In the genomic region with DNA sequence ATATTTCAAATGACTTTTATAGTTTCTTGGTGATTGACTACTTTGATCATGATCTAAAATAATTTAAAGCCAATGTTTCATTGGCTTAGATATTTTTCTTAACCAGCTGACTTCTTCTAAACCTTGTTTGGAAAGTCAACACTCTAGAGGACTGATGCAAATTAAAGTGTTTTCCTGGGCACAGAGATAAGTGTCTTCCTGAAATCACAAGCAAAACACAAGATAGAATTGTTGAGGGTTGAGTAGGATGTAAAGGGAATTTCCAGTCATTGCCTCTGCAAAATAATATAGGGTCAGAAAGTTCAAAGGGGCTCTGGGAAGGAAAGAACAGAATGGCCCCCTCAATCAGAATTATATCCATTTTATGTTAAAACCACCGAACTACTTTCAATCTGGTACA, we compare ENCODE assay signal across 22 cellular contexts.
A peak's percentile ranks its signal among the peaks of the same experiment; 100 is the strongest.
DNase-seq lines count a peak whose midpoint lies in the region; ATAC-seq and TF ChIP-seq lines count a peak whose summit lies in the region.
"Had no signal": no experiment of that assay in that cellular context is flagged by ENCODE, and none has a peak within 500 bp of the region (broad histone marks: within the 10 kb centered on the region; RNA-seq: fewer than 3 reads in every experiment).

No MANE protein-coding gene starts in this region.

- no peak overlapping the region for H3K4me3 ChIP-seq in right cardiac atrium (ENCODE audit: low read length)
- H3K4me3 ChIP-seq in heart right ventricle = no peak overlapping the region
- H3K4me3 ChIP-seq in left lung = no peak overlapping the region
- no peak overlapping the region for H3K4me3 ChIP-seq in transverse colon
- H3K4me3 ChIP-seq: A549; BLaER1 treated with 17β-estradiol and CSF1 and Interleukin-3, amounts not matched to agents 10 nM and 100 nM; GM23338; MG63; SJSA1 had no signal

- no peaks in the 10 kb centered on the region for H3K9me3 Mint-ChIP-seq in endothelial cell (ENCODE audit: unreplicated experiment)
- H3K9me3 Mint-ChIP-seq: CD8-positive, alpha-beta T cell; GM23338; IgD-negative memory B cell had no signal

- no peaks in the 10 kb centered on the region for H3K9me3 ChIP-seq in right cardiac atrium (ENCODE audit: control insufficient read depth, low read length)
- no peaks in the 10 kb centered on the region for H3K9me3 ChIP-seq in heart right ventricle
- no peaks in the 10 kb centered on the region for H3K9me3 ChIP-seq in left lung
- H3K9me3 ChIP-seq in transverse colon = no peaks in the 10 kb centered on the region
- H3K9me3 ChIP-seq: A549; BLaER1 treated with 17β-estradiol and CSF1 and Interleukin-3, amounts not matched to agents 10 nM and 100 nM; MG63; SJSA1 had no signal

- TF ChIP-seq POLR2A in transverse colon (IDR thresholded peaks at IDR 0.05) = no peak

- H3K4me1 Mint-ChIP-seq in endothelial cell (ENCODE audit: unreplicated experiment) = peaks cover 59% of the 10 kb centered on the region
- H3K4me1 Mint-ChIP-seq: GM23338, IgD-negative memory B cell had no signal

- H3K27me3 ChIP-seq in right cardiac atrium (ENCODE audit: control insufficient read depth, insufficient read depth) (no peaks in the 10 kb centered on the region), heart right ventricle (peaks cover 0 to 4% (median 0%) of the 10 kb centered on the region in 7 donors), left lung (no peaks in the 10 kb centered on the region), transverse colon (no peaks in the 10 kb centered on the region)
- H3K27me3 ChIP-seq: BLaER1 treated with 17β-estradiol and CSF1 and Interleukin-3, amounts not matched to agents 10 nM and 100 nM; MG63; SJSA1 had no signal

- 68% methylated on average over 1 of the region's 1 CpG for WGBS in right cardiac atrium
- 69 to 78% methylated on average over 1 of the region's 1 CpG for WGBS in heart right ventricle, 2 donors
- 58 to 67% methylated on average over 1 of the region's 1 CpG for WGBS in transverse colon (ENCODE audit: low coverage in 1 of 2), 2 donors

- no peaks in the 10 kb centered on the region for H3K36me3 Mint-ChIP-seq in endothelial cell (ENCODE audit: low read depth, unreplicated experiment)
- H3K36me3 Mint-ChIP-seq: CD8-positive, alpha-beta T cell; IgD-negative memory B cell had no signal

- in situ Hi-C loops in transverse colon (cut with MboI; ENCODE audit: low pct_ligation_motif_present in 1 of 4, low pct_unique_long_range_greater_than_20kb in 1 of 4, low sequenced_read_pairs in 3 of 4) = loop anchor here in 3 of 4 donors (25.0 kb wide), 4 partner anchors 164 to 739 kb away; partner anchors contain the start of gene LRIG3 (in 1 of the 3)

- H3K27ac ChIP-seq in right cardiac atrium (ENCODE audit: low read length) (no peak overlapping the region), heart right ventricle (no peak overlapping the region), left lung (no peak overlapping the region), transverse colon (peak overlapping the region; percentile 44 to 69 (median 56))
- H3K27ac ChIP-seq: A549; BLaER1 treated with 17β-estradiol and CSF1 and Interleukin-3, amounts not matched to agents 10 nM and 100 nM; SJSA1 had no signal

- H3K27ac Mint-ChIP-seq in endothelial cell (ENCODE audit: unreplicated experiment) = peak overlapping the region; percentile 85
- H3K27ac Mint-ChIP-seq: CD8-positive, alpha-beta T cell; GM23338; IgD-negative memory B cell had no signal

- H3K4me1 ChIP-seq in right cardiac atrium (ENCODE audit: control insufficient read depth, insufficient read depth, low read length) = no peaks in the 10 kb centered on the region
- no peaks in the 10 kb centered on the region for H3K4me1 ChIP-seq in heart right ventricle
- H3K4me1 ChIP-seq in left lung = no peaks in the 10 kb centered on the region
- peaks cover 0 to 47% (median 17%) of the 10 kb centered on the region in 4 donors for H3K4me1 ChIP-seq in transverse colon

- no peaks in the 10 kb centered on the region for H3K27me3 Mint-ChIP-seq in endothelial cell (ENCODE audit: unreplicated experiment)
- H3K27me3 Mint-ChIP-seq: IgD-negative memory B cell had no signal

- ATAC-seq in right cardiac atrium (peak; percentile 29 to 68), heart right ventricle (no peak), left lung (peak; percentile 13)
- ATAC-seq: A549; CD8-positive, alpha-beta T cell; GM23338 had no signal

- H3K36me3 ChIP-seq in heart right ventricle (no peaks in the 10 kb centered on the region), left lung (no peaks in the 10 kb centered on the region), transverse colon (no peaks in the 10 kb centered on the region)
- H3K36me3 ChIP-seq: BLaER1 treated with 17β-estradiol and CSF1 and Interleukin-3, amounts not matched to agents 10 nM and 100 nM; MG63; SJSA1 had no signal

- intact Hi-C loops in right cardiac atrium (cut with DNase I) (no loop called here), heart right ventricle (cut with DNase I) (no loop called here), left lung (cut with DNase I) (no loop called here), transverse colon (cut with DNase I; ENCODE audit: low total_unique reads) (no loop called here), head of caudate nucleus (cut with DNase I) (no loop called here)

- no peak for DNase-seq in right cardiac atrium
- DNase-seq in heart right ventricle = no peak
- DNase-seq in endothelial cell (ENCODE audit: low spot score) = no peak
- no peak for DNase-seq in left lung
- no peak for DNase-seq in transverse colon
- no peak for DNase-seq in NCI-H2107 treated with DMSO at 0.1 percent for 48 hours (lab: John Stamatoyannopoulos, UW; ENCODE audit: unreplicated experiment)
- no peak for DNase-seq in head of caudate nucleus
- DNase-seq in NCI-H2196 (lab: John Stamatoyannopoulos, UW; ENCODE audit: unreplicated experiment) = no peak
- DNase-seq: CD8-positive, alpha-beta T cell; DMS79; HCEC 1CT; Karpas-422; MG63; NCI-H1092; NCI-H1694; NCI-H2081 treated with DMSO at 0.1 percent for 48 hours; NCI-H524 had no signal

- no peak overlapping the region for H3K4me3 Mint-ChIP-seq in endothelial cell (ENCODE audit: unreplicated experiment)
- H3K4me3 Mint-ChIP-seq: CD8-positive, alpha-beta T cell; GM23338; IgD-negative memory B cell had no signal

- TF ChIP-seq CTCF in heart right ventricle (IDR thresholded peaks at IDR 0.05) (no peak), endothelial cell (IDR thresholded peaks at IDR 0.05; ENCODE audit: unreplicated experiment) (no peak), left lung (IDR thresholded peaks at IDR 0.05) (no peak), transverse colon (IDR thresholded peaks at IDR 0.05) (no peak)

- TF ChIP-seq EP300 in transverse colon (IDR thresholded peaks at IDR 0.05; ENCODE audit: low read depth) = no peak

Comparison
In these comparisons a context has a peak if more than half of its experiments do, and no peak if none do; other contexts are left out.
1. ATAC-seq: peak in right cardiac atrium (2 of 2) and left lung (single experiment); none in heart right ventricle (0 of 8).
2. H3K27ac ChIP-seq: peak in transverse colon (4 of 4); none in right cardiac atrium (single experiment), heart right ventricle (0 of 10) and left lung (0 of 2).